Comparison of ENCODE assay signal across 22 cellular contexts in the genomic region with DNA sequence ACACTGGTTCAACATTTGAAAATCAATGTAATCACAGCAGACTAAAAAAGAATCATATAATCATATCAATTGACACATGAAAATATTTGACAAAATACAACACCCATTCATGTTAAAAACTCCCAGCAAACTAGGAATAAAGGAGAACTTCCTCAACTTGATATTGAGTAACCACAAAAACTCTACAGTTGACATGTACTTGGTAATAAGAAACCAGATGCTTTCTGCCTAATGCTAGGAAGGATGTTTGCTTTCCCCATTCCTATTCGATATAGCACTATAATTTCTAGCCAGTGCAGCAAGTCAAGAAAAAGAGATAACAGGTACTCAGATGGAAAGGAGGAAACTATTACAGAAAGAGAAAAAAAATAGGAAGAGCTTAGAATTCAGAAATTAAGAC. TPM values are rescaled to one million over a fixed set of nuclear protein-coding genes. Genes with fewer than 3 reads are reported as not detected.
DNase-seq lines count a peak whose midpoint lies in the region; ATAC-seq, FAIRE-seq and TF ChIP-seq lines count a peak whose summit lies in the region.
"Had no signal": no experiment of that assay in that cellular context is flagged by ENCODE, and none has a peak within 500 bp of the region (broad histone marks: within the 10 kb centered on the region; RNA-seq: fewer than 3 reads in every experiment).

No MANE protein-coding gene starts in this region.

- no peaks in the 10 kb centered on the region for H3F3A ChIP-seq in PC-9 (ENCODE audit: insufficient read depth, low read depth)

- no peak for TF ChIP-seq POLR2A in right lobe of liver (IDR thresholded peaks at IDR 0.05)

- no TSS peak for BruUV-seq in PC-9 (replicated peaks; lab: Mats Ljungman, UMichigan)

- H3K27ac ChIP-seq in PC-9 (no peak overlapping the region), right lobe of liver (no peak overlapping the region)

- POLR2A ChIA-PET in PC-9 (lab: Charles Lee; ENCODE audit: unreplicated experiment), result no interaction called here

- no peak overlapping the region for H3K27ac Mint-ChIP-seq in T-helper 17 cell
- H3K27ac Mint-ChIP-seq: CD14-positive monocyte had no signal

- no peaks in the 10 kb centered on the region for H3K36me3 Mint-ChIP-seq in T-helper 17 cell (ENCODE audit: low read depth)
- H3K36me3 Mint-ChIP-seq: CD14-positive monocyte had no signal

- H3K9me3 ChIP-seq in PC-9 (ENCODE audit: insufficient read depth, low read depth), result no peaks in the 10 kb centered on the region
- H3K9me3 ChIP-seq in right lobe of liver, result no peaks in the 10 kb centered on the region
- H3K9me3 ChIP-seq in T-helper 17 cell (ENCODE audit: control insufficient read depth, low read length, poor library complexity, severe bottlenecking), result no peaks in the 10 kb centered on the region
- H3K9me3 ChIP-seq: MG63, SK-N-SH had no signal

- intact Hi-C loops in PC-9 (cut with micrococcal nuclease; ENCODE audit: unreplicated experiment) (no loop called here), right lobe of liver (cut with DNase I) (no loop called here)

- TF ChIP-seq CTCF in PC-9 (conservative IDR thresholded peaks at IDR 0.05) (no peak), right lobe of liver (IDR thresholded peaks at IDR 0.05) (no peak)

- FAIRE-seq in GM19239 (lab: Jason Lieb, UNC), result peak; percentile 52
- FAIRE-seq: G401.6, GM18507, H1 had no signal

- H3K4me1 Mint-ChIP-seq in T-helper 17 cell, result no peaks in the 10 kb centered on the region
- H3K4me1 Mint-ChIP-seq: CD14-positive monocyte had no signal

- WGBS in right lobe of liver (ENCODE audit: insufficient coverage, low coverage, low lambda C conversion rate, missing lambda C conversion rate), result 0% methylated on average over 1 of the region's 1 CpG

- H3K36me3 ChIP-seq in PC-9 (ENCODE audit: low read depth) (no peaks in the 10 kb centered on the region), right lobe of liver (no peaks in the 10 kb centered on the region)
- H3K36me3 ChIP-seq: MG63 had no signal

- no peak overlapping the region for H3K4me2 ChIP-seq in PC-9
- H3K4me2 ChIP-seq: SK-N-SH had no signal

- H3K4me3 ChIP-seq in PC-9 (no peak overlapping the region), right lobe of liver (no peak overlapping the region)
- H3K4me3 ChIP-seq: MG63 had no signal

- H3K4me1 ChIP-seq in PC-9 (replicated peaks; ENCODE audit: insufficient read depth) (no peaks in the 10 kb centered on the region), right lobe of liver (no peaks in the 10 kb centered on the region)

- CTCF ChIA-PET in PC-9 (lab: Charles Lee), result no interaction called here

- H3K79me2 ChIP-seq in PC-9 (ENCODE audit: low read depth), result no peaks in the 10 kb centered on the region

- H3K9me2 ChIP-seq in PC-9 (ENCODE audit: insufficient read depth), result 0 out of 2 replicates have a peak, but pooled peaks cover 4% of the 10 kb centered on the region
- H3K9me2 ChIP-seq: SK-N-SH had no signal

- 0 out of 2 replicates have a peak overlapping the region, but pooled peaks have one; percentile 10 for H2AFZ ChIP-seq in PC-9

- DNase-seq in NCI-H2107 treated with DMSO at 0.1 percent for 48 hours (lab: John Stamatoyannopoulos, UW; ENCODE audit: unreplicated experiment) (peak; percentile 15), NCI-H2107 (lab: John Stamatoyannopoulos, UW) (no peak), GM19239 (ENCODE audit: insufficient read length, low spot score) (no peak), PC-9 (no peak), iris pigment epithelial cell (ENCODE audit: low read depth) (peak; percentile 64), right lobe of liver (no peak), T-helper 17 cell (no peak)
- DNase-seq: 8988T, MG63, NCI-H1092 treated with DMSO at 0.1 percent for 48 hours, NCI-H146, NCI-H2029, NCI-H446 treated with DMSO at 0.1 percent for 48 hours, NCI-H526 treated with DMSO at 0.1 percent for 48 hours, Right ventricle myocardium superior, SK-N-SH, T-helper 1 cell had no signal

- peaks cover 24% of the 10 kb centered on the region for H3K27me3 Mint-ChIP-seq in T-helper 17 cell

- ATAC-seq in right lobe of liver (no peak), T-helper 17 cell (no peak), HG03439 (IDR thresholded peaks at IDR 0.05; ENCODE audit: unreplicated experiment) (no peak)

- no peaks in the 10 kb centered on the region for H3K27me3 ChIP-seq in PC-9 (ENCODE audit: insufficient read depth, low read depth)
- no peaks in the 10 kb centered on the region for H3K27me3 ChIP-seq in right lobe of liver
- H3K27me3 ChIP-seq: MG63 had no signal

- H3K4me3 Mint-ChIP-seq in T-helper 17 cell, result no peak overlapping the region
- H3K4me3 Mint-ChIP-seq: CD14-positive monocyte had no signal

- no peaks in the 10 kb centered on the region for H4K20me1 ChIP-seq in PC-9 (ENCODE audit: insufficient read depth)

RNA-seq across cellular contexts. Expression of a gene that starts 26.9 kb away (rescaled TPM):
- total RNA-seq in PC-9 (2021), result 20.2 and 32.3 TPM in 2 replicates
- 10 to 100 TPM; 27.1 to 41.5 (median 33.1) TPM for total RNA-seq in right lobe of liver
- 10 to 100 TPM; 76.5 to 81.0 TPM for total RNA-seq in T-helper 17 cell

Comparison
In these comparisons a context has a peak if more than half of its experiments do, and no peak if none do; other contexts are left out.
1. DNase-seq: peak in NCI-H2107 treated with DMSO at 0.1 percent for 48 hours (single experiment) and iris pigment epithelial cell (single experiment); none in NCI-H2107 (single experiment), GM19239 (single experiment), PC-9 (0 of 2), right lobe of liver (0 of 3) and T-helper 17 cell (0 of 3).